In genomic region chr1:12784729-12785128, GRCh38 we compare ENCODE assay signal across 2 cellular contexts.
TF ChIP-seq lines count a peak whose summit lies in the region.

No MANE protein-coding gene starts in this region.

TF ChIP-seq in HCT116, 20 proteins besides CTCF, POLR2A, EP300 and RAD21:
- peak; percentile 51; the same call in 1 of the 2 replicates for TF ChIP-seq CBX3 (IDR thresholded peaks at IDR 0.05; ENCODE audit: low read depth)
TF ChIP-seq in HCT116: peak in this region for 1; not testable (repeated sequence) for 19.

TF ChIP-seq in K562, 482 proteins besides CTCF, POLR2A, EP300 and RAD21:
- peak; percentile 41; the same call in 1 of the 2 replicates for TF ChIP-seq CBX5 (IDR thresholded peaks at IDR 0.05; ENCODE audit: borderline replicate concordance, low read depth)
- TF ChIP-seq ZNF280A (IDR thresholded peaks at IDR 0.05; ENCODE audit: low read depth, partially characterized antibody), result peak; percentile 43
- peak; percentile 57; the same call in 1 of the 2 replicates for TF ChIP-seq CBX1 (IDR thresholded peaks at IDR 0.05; ENCODE audit: low read depth)
- peak in 1 of 2 experiments; percentile 35; a peak in 1 of 3 replicates for TF ChIP-seq CBX3 (IDR thresholded peaks at IDR 0.05; ENCODE audit: borderline replicate concordance in 1 of 2, low read length in 2 of 2)
- peak; percentile 47; the same call in 1 of the 2 replicates for TF ChIP-seq TRIM28 (IDR thresholded peaks at IDR 0.05)
TF ChIP-seq in K562: peak in this region for 5; not testable (repeated sequence) for 477.
